ENCODE assay signal across 7 cellular contexts in the genomic region with DNA sequence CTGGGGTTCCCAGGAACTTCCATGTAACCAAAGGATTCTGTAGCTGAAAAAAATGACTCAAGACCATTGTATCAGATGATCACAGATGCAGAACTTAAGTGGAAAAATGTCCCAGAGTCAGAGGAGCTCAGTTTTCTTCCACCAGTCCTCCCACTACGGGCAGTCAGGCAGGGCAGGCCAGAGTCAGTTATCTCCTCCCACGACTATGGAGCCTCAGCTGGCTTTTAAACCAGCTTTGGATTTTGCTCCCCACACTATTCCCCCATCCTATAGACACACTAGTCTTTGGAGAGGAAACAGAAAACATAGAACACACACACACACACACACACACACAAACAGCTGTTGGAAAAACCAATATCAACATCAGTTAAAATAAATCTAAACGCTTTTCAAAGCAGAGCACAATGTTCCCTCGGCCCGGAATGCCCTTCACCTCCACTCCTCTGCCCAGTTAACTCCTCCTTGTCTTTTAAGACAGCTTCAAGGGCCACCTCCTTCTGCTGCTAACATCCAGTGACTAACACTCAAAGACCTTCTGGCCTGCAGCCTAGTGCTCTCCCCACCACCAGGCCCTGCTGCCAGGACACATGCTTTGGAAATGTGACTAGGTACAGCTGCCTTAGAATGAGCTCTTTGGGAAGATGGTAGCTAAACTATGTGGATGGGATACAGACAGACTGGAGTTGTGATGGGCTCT. TPM values are rescaled to one million over a fixed set of nuclear protein-coding genes. Genes with fewer than 3 reads are reported as not detected.
A peak's percentile ranks its signal among the peaks of the same experiment; 100 is the strongest.
DNase-seq lines count a peak whose midpoint lies in the region; ATAC-seq and TF ChIP-seq lines count a peak whose summit lies in the region.

No MANE protein-coding gene starts in this region.

- H3K4me3 ChIP-seq in brain microvascular endothelial cell (ENCODE audit: low read depth, low read length) (no peak overlapping the region), testis (no peak overlapping the region), dorsolateral prefrontal cortex (no peak overlapping the region)

- TF ChIP-seq CTCF in brain microvascular endothelial cell (IDR thresholded peaks at IDR 0.05; ENCODE audit: low read depth, low read length, missing control alignments) (no peak), testis (IDR thresholded peaks at IDR 0.05) (no peak), dorsolateral prefrontal cortex (IDR thresholded peaks at IDR 0.05 in 54 of 56, conservative IDR thresholded peaks at IDR 0.05 in 2 of 56; ENCODE audit: low read depth in 1 of 56, partially characterized antibody in 56 of 56) (no peak)

- H3K36me3 ChIP-seq in brain microvascular endothelial cell (replicated peaks) (peaks cover 61% of the 10 kb centered on the region), testis (ENCODE audit: low read depth, missing control alignments) (no peaks in the 10 kb centered on the region)

- H3K27me3 ChIP-seq in brain microvascular endothelial cell (replicated peaks) (no peaks in the 10 kb centered on the region), testis (no peaks in the 10 kb centered on the region), dorsolateral prefrontal cortex (no peaks in the 10 kb centered on the region)

- in situ Hi-C loops in brain microvascular endothelial cell (cut with HindIII; ENCODE audit: low pct_ligation_motif_present, low sequenced_read_pairs) = no loop called here

- H3K4me1 ChIP-seq in testis = peaks cover 20% of the 10 kb centered on the region

- ATAC-seq in GM21786 (IDR thresholded peaks at IDR 0.05; ENCODE audit: unreplicated experiment) = no peak

- H3K9me3 ChIP-seq in testis = no peaks in the 10 kb centered on the region

- TF ChIP-seq POLR2A in testis (IDR thresholded peaks at IDR 0.05) = no peak

- intact Hi-C loops in testis (cut with DNase I; ENCODE audit: low total_unique reads) = no loop called here
- intact Hi-C loops in dorsolateral prefrontal cortex (cut with DNase I) = no loop called here

- peak; percentile 98 for DNase-seq in LHCN-M2 (ENCODE audit: low read depth)
- DNase-seq in brain microvascular endothelial cell = peak; percentile 89
- peak; percentile 81 for DNase-seq in kidney glomerular epithelial cell (lab: John Stamatoyannopoulos, UW)
- peak; percentile 71 for DNase-seq in testis
- DNase-seq in NCI-H2029 treated with DMSO at 0.1 percent for 48 hours (lab: John Stamatoyannopoulos, UW) = no peak
- no peak for DNase-seq in dorsolateral prefrontal cortex

- H3K27ac ChIP-seq in brain microvascular endothelial cell (peak overlapping the region; percentile 94), testis (peak overlapping the region; percentile 29 to 59), dorsolateral prefrontal cortex (peak overlapping the region in 1 of 59 donors; percentile 31)

- 25 to 51% methylated on average over 5 of the region's 5 CpGs for WGBS in testis, 2 donors

RNA-seq across cellular contexts. Expression of gene NIPAL4, which starts 56.8 kb away (rescaled TPM):
- total RNA-seq in LHCN-M2 (2014; rRNA removed) (not detected in 2 replicates), testis (under 1 TPM in 1 of 2 donors, not detected in 1; 0.08 TPM), dorsolateral prefrontal cortex (10 to 100 TPM in 26 of 120 experiments, 1 to 10 TPM in 91, under 1 TPM in 3; 0.45 to 25.9 (median 6.0) TPM)
- 0.06 TPM for polyA plus RNA-seq in LHCN-M2 (2012)
- 0.18 TPM for polyA plus RNA-seq in testis (ENCODE audit: insufficient read depth, low read depth, low replicate concordance)

RNA-seq across cellular contexts. Expression of gene ADAM19, which starts 58.8 kb away (rescaled TPM):
- total RNA-seq in LHCN-M2 (2014; rRNA removed) (71.8 and 89.1 TPM in 2 replicates), testis (1 to 10 TPM; 4.5 to 4.9 TPM), dorsolateral prefrontal cortex (10 to 100 TPM in 82 of 120 experiments, 1 to 10 TPM in 38; 6.7 to 17.9 (median 11.0) TPM)
- polyA plus RNA-seq in LHCN-M2 (2012) = 87.1 TPM
- 3.1 TPM for polyA plus RNA-seq in testis (ENCODE audit: insufficient read depth, low read depth, low replicate concordance)

Comparison
In these comparisons a context has a peak if more than half of its experiments do, and no peak if none do; other contexts are left out.
1. DNase-seq: peak in LHCN-M2 (single experiment), brain microvascular endothelial cell (single experiment), kidney glomerular epithelial cell (single experiment) and testis (single experiment); none in NCI-H2029 treated with DMSO at 0.1 percent for 48 hours (single experiment) and dorsolateral prefrontal cortex (0 of 10).